ENCODE assay signal across 17 cellular contexts in the genomic region with DNA sequence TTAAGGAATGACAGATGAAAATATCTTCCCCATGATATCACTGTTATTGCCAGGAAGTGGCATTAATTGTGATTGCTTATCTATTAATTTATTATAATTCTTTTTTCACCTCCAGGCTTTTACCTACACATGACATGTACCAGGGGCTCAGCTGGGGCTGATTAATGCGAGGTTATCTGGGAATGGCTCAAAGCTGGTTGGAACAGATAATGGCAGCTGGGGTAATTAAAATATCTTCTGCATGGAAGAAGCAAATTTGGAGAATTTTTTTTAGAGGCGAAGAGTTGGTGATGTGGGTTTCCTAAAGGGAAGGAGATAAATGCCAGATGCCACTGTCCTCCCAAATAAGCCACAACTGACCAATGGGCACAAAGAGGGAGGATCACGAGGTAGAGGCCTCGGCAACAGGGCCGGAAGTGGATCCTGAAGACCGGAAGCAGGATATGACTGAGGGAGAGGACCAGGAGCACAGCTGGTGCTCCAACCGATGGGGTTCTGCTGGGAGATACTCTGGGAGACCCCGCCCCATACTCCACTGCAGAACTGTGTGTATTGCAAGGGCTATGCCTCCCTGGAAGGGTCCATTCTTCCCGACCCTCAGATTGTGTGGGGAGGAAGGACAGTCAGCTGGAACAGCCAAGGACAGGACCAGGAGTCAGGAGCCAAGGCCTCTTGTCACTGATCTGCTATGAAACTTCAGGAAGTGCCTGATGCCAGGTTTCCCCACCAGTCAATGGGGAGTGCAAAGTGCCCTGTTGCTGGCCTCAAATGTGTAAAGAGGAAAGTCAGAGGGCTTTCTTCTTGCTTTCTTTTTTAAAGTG.
DNase-seq lines count a peak whose midpoint lies in the region; ATAC-seq and TF ChIP-seq lines count a peak whose summit lies in the region.
"Had no signal": no experiment of that assay in that cellular context is flagged by ENCODE, and none has a peak within 500 bp of the region (broad histone marks: within the 10 kb centered on the region; RNA-seq: fewer than 3 reads in every experiment).

No MANE protein-coding gene starts in this region.

- no peaks in the 10 kb centered on the region for H3K9me3 ChIP-seq in body of pancreas
- no peaks in the 10 kb centered on the region for H3K9me3 ChIP-seq in GM23248 (ENCODE audit: low read depth)

- H2AFZ ChIP-seq in GM23248: no peak overlapping the region

- ATAC-seq in body of pancreas: peak; percentile 9
- ATAC-seq in sciatic nerve: peak; percentile 19

- DNase-seq in DMS 273 (lab: John Stamatoyannopoulos, UW; ENCODE audit: unreplicated experiment) (peak; percentile 38), DMS 273 treated with DMSO at 0.1 percent for 48 hours (lab: John Stamatoyannopoulos, UW) (no peak), NCI-H510A (lab: John Stamatoyannopoulos, UW) (peak; percentile 82), body of pancreas (no peak), sciatic nerve (ENCODE audit: low spot score) (no peak), A172 (ENCODE audit: low spot score) (no peak), SW 1271 (lab: John Stamatoyannopoulos, UW) (no peak), GM23248 (no peak)
- DNase-seq: GDM1, HFFc6, NCI-H1417, NCI-H1930, NCI-H82, OCI-M1, SHP77 had no signal

- H3K9me2 ChIP-seq in GM23248 (ENCODE audit: insufficient read depth): no peaks in the 10 kb centered on the region

- H3K27me3 ChIP-seq in body of pancreas (no peaks in the 10 kb centered on the region), GM23248 (replicated peaks; ENCODE audit: insufficient read depth) (no peaks in the 10 kb centered on the region)

- H3K4me3 ChIP-seq in body of pancreas: no peak overlapping the region
- no peak overlapping the region for H3K4me3 ChIP-seq in GM23248

- H3K4me1 ChIP-seq in body of pancreas (no peaks in the 10 kb centered on the region), GM23248 (ENCODE audit: insufficient read depth) (no peaks in the 10 kb centered on the region)

- no peaks in the 10 kb centered on the region for H3F3A ChIP-seq in GM23248 (ENCODE audit: insufficient read depth)

- no peak overlapping the region for H3K27ac ChIP-seq in body of pancreas
- H3K27ac ChIP-seq in GM23248: no peak overlapping the region
- H3K27ac ChIP-seq: 22Rv1, KMS-11 had no signal

- in situ Hi-C loops in GM23248 (cut with MboI): no loop called here

- H3K79me2 ChIP-seq in GM23248 (ENCODE audit: insufficient read depth): no peaks in the 10 kb centered on the region

- intact Hi-C loops in body of pancreas (cut with DNase I) (no loop called here), sciatic nerve (cut with DNase I) (no loop called here)

- H4K20me1 ChIP-seq in GM23248 (ENCODE audit: insufficient read depth): no peaks in the 10 kb centered on the region

- H3K4me2 ChIP-seq in GM23248 (ENCODE audit: unreplicated experiment): no peak overlapping the region
- H3K4me2 ChIP-seq: KMS-11 had no signal

- no peak for TF ChIP-seq CTCF in body of pancreas (IDR thresholded peaks at IDR 0.05)

- TF ChIP-seq POLR2A in body of pancreas (IDR thresholded peaks at IDR 0.05): no peak

- H3K36me3 ChIP-seq in body of pancreas (replicated peaks in 1 of 2; ENCODE audit: insufficient read depth in 1 of 2, low read depth in 2 of 2): no peaks in the 10 kb centered on the region
- H3K36me3 ChIP-seq in GM23248 (ENCODE audit: low read depth): no peaks in the 10 kb centered on the region

- WGBS in body of pancreas, 2 donors: 61 to 63% methylated on average over 9 of the region's 9 CpGs
- WGBS in GM23248 (ENCODE audit: low coverage in 1 of 2, low lambda C conversion rate in 2 of 2, missing lambda C conversion rate in 2 of 2), 2 experiments: 21 to 29% methylated on average over 9 of the region's 9 CpGs

- no peak overlapping the region for H3K9ac ChIP-seq in GM23248
- H3K9ac ChIP-seq: KMS-11 had no signal

Comparison
In these comparisons a context has a peak if more than half of its experiments do, and no peak if none do; other contexts are left out.
1. DNase-seq: peak in DMS 273 (single experiment) and NCI-H510A (single experiment); none in DMS 273 treated with DMSO at 0.1 percent for 48 hours (single experiment), body of pancreas (0 of 4), sciatic nerve (single experiment), A172 (single experiment), SW 1271 (0 of 2) and GM23248 (single experiment).